Comparison of ENCODE assay signal across 39 cellular contexts in genomic region chr16:12747261-12747660, GRCh38.
"Had no signal": no experiment of that assay in that cellular context is flagged by ENCODE, and none has a peak within 500 bp of the region (broad histone marks: within the 10 kb centered on the region; RNA-seq: fewer than 3 reads in every experiment).

No MANE protein-coding gene starts in this region.

- ATAC-seq: activated naive CD4-positive, alpha-beta T cell treated with anti-CD3 and anti-CD28 coated beads, Interleukin-2, amount 50 U/mL, for 72 hours; activated naive CD8-positive, alpha-beta T cell treated with anti-CD3 and anti-CD28 coated beads, Interleukin-2, amount 50 U/mL, for 24 hours; activated T-cell treated with anti-CD3 and anti-CD28 coated beads, Interleukin-2, amount 50 U/mL, for 4 hours; activated T-cell treated with anti-CD3 and anti-CD28 coated beads, Interleukin-2, amount 50 U/mL, for 72 hours; activated T-helper 17 cell treated with anti-CD3 and anti-CD28 coated beads, Interleukin-2, amount 50 U/mL, for 72 hours; body of pancreas had no signal

- H3K27ac Mint-ChIP-seq: activated naive CD4-positive, alpha-beta T cell treated with anti-CD3 and anti-CD28 coated beads for 36 hours; activated naive CD4-positive, alpha-beta T cell treated with anti-CD3 and anti-CD28 coated beads, Interleukin-2, amount 10 ng/mL, durations not matched to agents 7 days and 5 days; activated naive CD4-positive, alpha-beta T cell treated with anti-CD3 and anti-CD28 coated beads, Interleukin-2, amount 50 U/mL, for 24 hours; activated naive CD4-positive, alpha-beta T cell treated with anti-CD3 and anti-CD28 coated beads, Interleukin-2, amount 50 U/mL, for 72 hours; activated naive CD8-positive, alpha-beta T cell treated with anti-CD3 and anti-CD28 coated beads, Interleukin-2, amount 10 ng/mL, durations not matched to agents 7 days and 5 days; activated naive CD8-positive, alpha-beta T cell treated with anti-CD3 and anti-CD28 coated beads, Interleukin-2, amount 50 U/mL, for 24 hours; activated T-cell treated with anti-CD3 and anti-CD28 coated beads, Interleukin-2, amount 50 U/mL, for 24 hours; activated T-cell treated with anti-CD3 and anti-CD28 coated beads, Interleukin-2, amount 50 U/mL, for 72 hours; activated T-helper 1 cell treated with anti-CD3 and anti-CD28 coated beads, Interleukin-12 subunit alpha, Interleukin-12 subunit beta, Interleukin-2, Interleukin-4 antibody, amounts not matched to agents 30 ng/mL and 10 ng/mL and 1 ng/mL, durations not matched to agents 14 hours and 24 hours and 36 hours; activated T-helper 17 cell treated with anti-CD3 and anti-CD28 coated beads, Interleukin-2, amount 50 U/mL, for 72 hours; activated T-helper 2 cell treated with anti-CD3 and anti-CD28 coated beads, Interferon-gamma antibody, Interleukin-2, Interleukin-4, amounts not matched to agents 10 μg/mL and 5 μg/mL and 100 μg/mL, durations not matched to agents 14 hours and 24 hours and 36 hours; brain had no signal

- H3K4me3 Mint-ChIP-seq: activated naive CD4-positive, alpha-beta T cell treated with anti-CD3 and anti-CD28 coated beads for 36 hours; activated naive CD4-positive, alpha-beta T cell treated with anti-CD3 and anti-CD28 coated beads, Interleukin-2, amount 10 ng/mL, durations not matched to agents 7 days and 5 days; activated naive CD4-positive, alpha-beta T cell treated with anti-CD3 and anti-CD28 coated beads, Interleukin-2, amount 50 U/mL, for 24 hours; activated naive CD8-positive, alpha-beta T cell; activated naive CD8-positive, alpha-beta T cell treated with anti-CD3 and anti-CD28 coated beads, Interleukin-2, amount 10 ng/mL, durations not matched to agents 7 days and 5 days; activated naive CD8-positive, alpha-beta T cell treated with anti-CD3 and anti-CD28 coated beads, Interleukin-2, amount 50 U/mL, for 24 hours; activated T-cell treated with anti-CD3 and anti-CD28 coated beads, Interleukin-2, amount 50 U/mL, for 24 hours; activated T-cell treated with anti-CD3 and anti-CD28 coated beads, Interleukin-2, amount 50 U/mL, for 4 hours; activated T-cell treated with anti-CD3 and anti-CD28 coated beads, Interleukin-2, amount 50 U/mL, for 72 hours; activated T-helper 1 cell treated with anti-CD3 and anti-CD28 coated beads, Interleukin-12 subunit alpha, Interleukin-12 subunit beta, Interleukin-2, Interleukin-4 antibody, amounts not matched to agents 30 ng/mL and 10 ng/mL and 1 ng/mL, durations not matched to agents 14 hours and 24 hours and 36 hours; activated T-helper 17 cell treated with anti-CD3 and anti-CD28 coated beads, Interleukin-2, amount 50 U/mL, for 72 hours; brain; central memory CD8-positive, alpha-beta T cell had no signal

- H3K4me3 ChIP-seq: adrenal gland, ascending aorta, body of pancreas, breast epithelium, cardiac muscle cell had no signal

- FAIRE-seq: astrocyte, bronchial epithelial cell had no signal

- H3K36me3 ChIP-seq: adrenal gland, brain microvascular endothelial cell, breast epithelium, cardiac muscle cell had no signal

- H3K9me3 ChIP-seq: adrenal gland had no signal

- H3K4me1 ChIP-seq: adrenal gland, ascending aorta, body of pancreas, breast epithelium had no signal

- H3K27me3 Mint-ChIP-seq: activated naive CD4-positive, alpha-beta T cell treated with anti-CD3 and anti-CD28 coated beads, Interleukin-2, amount 10 ng/mL, durations not matched to agents 7 days and 5 days; activated naive CD4-positive, alpha-beta T cell treated with anti-CD3 and anti-CD28 coated beads, Interleukin-2, amount 50 U/mL, for 24 hours; activated naive CD8-positive, alpha-beta T cell; activated naive CD8-positive, alpha-beta T cell treated with anti-CD3 and anti-CD28 coated beads, Interleukin-2, amount 10 ng/mL, durations not matched to agents 7 days and 5 days; activated naive CD8-positive, alpha-beta T cell treated with anti-CD3 and anti-CD28 coated beads, Interleukin-2, amount 50 U/mL, for 24 hours; activated T-cell treated with anti-CD3 and anti-CD28 coated beads, Interleukin-2, amount 50 U/mL, for 24 hours; activated T-helper 17 cell treated with anti-CD3 and anti-CD28 coated beads, Interleukin-2, amount 50 U/mL, for 72 hours; brain; central memory CD8-positive, alpha-beta T cell had no signal

- DNase-seq: activated effector memory CD4-positive, alpha-beta T cell treated with anti-CD3 and anti-CD28 coated beads, Interleukin-2, amount 50 U/mL, for 16 hours; activated effector memory CD4-positive, alpha-beta T cell treated with Interleukin-2 at 50 U/mL for 16 hours; activated gamma-delta T cell; activated gamma-delta T cell treated with Interleukin-2 at 50 U/mL for 16 hours; activated naive CD4-positive, alpha-beta T cell; activated naive CD4-positive, alpha-beta T cell treated with anti-CD3 and anti-CD28 coated beads for 36 hours; activated naive CD4-positive, alpha-beta T cell treated with anti-CD3 and anti-CD28 coated beads, Interleukin-2, amount 10 ng/mL, durations not matched to agents 7 days and 5 days; activated naive CD4-positive, alpha-beta T cell treated with anti-CD3 and anti-CD28 coated beads, Interleukin-2, amount 50 U/mL, for 16 hours; activated naive CD4-positive, alpha-beta T cell treated with Interleukin-2 at 50 U/mL for 16 hours; activated naive CD8-positive, alpha-beta T cell treated with anti-CD3 and anti-CD28 coated beads, Interleukin-2, amount 10 ng/mL, durations not matched to agents 7 days and 5 days; activated naive CD8-positive, alpha-beta T cell treated with anti-CD3 and anti-CD28 coated beads, Interleukin-2, amount 50 U/mL, for 24 hours; activated T-cell treated with anti-CD3 and anti-CD28 coated beads, Interleukin-2, amount 50 U/mL, for 1 hour; activated T-cell treated with anti-CD3 and anti-CD28 coated beads, Interleukin-2, amount 50 U/mL, for 24 hours; activated T-cell treated with anti-CD3 and anti-CD28 coated beads, Interleukin-2, amount 50 U/mL, for 4 hours; activated T-cell treated with anti-CD3 and anti-CD28 coated beads, Interleukin-2, amount 50 U/mL, for 48 hours; activated T-cell treated with anti-CD3 and anti-CD28 coated beads, Interleukin-2, amount 50 U/mL, for 72 hours; amniotic stem cell; amygdala; anterior cingulate cortex; aorta; body of pancreas; brain microvascular endothelial cell; caudate nucleus; central memory CD4-positive, alpha-beta T cell; cerebellar nuclear complex had no signal

- H3K27ac ChIP-seq: adrenal gland, ascending aorta, body of pancreas, brain microvascular endothelial cell, breast epithelium, cardiac muscle cell had no signal
